11 cellular contexts compared by ENCODE assay signal in the genomic region with DNA sequence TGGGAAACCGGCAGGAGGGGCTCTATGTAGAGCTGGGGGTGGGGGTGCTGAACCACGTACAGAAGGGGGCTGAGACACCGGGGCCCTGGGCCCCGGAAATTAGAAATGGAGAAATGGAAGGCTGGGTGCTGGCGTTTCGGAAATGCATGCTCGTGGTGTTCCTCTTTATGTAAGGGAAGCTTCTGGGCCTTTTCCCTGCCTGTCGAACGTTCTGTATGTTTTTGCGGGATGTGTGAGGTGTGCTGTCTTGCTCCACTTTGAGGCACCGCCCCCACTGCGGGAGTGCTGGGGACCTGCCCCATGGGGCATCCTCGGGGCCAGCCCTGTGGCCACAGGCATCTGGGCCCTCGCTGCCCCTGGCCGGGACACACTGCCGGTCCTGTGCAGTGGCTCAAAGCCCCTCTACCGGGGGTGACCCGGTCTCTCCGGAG. TPM values are rescaled to one million over a fixed set of nuclear protein-coding genes. Genes with fewer than 3 reads are reported as not detected.
DNase-seq lines count a peak whose midpoint lies in the region; ATAC-seq and TF ChIP-seq lines count a peak whose summit lies in the region.
"Had no signal": no experiment of that assay in that cellular context is flagged by ENCODE, and none has a peak within 500 bp of the region (broad histone marks: within the 10 kb centered on the region; RNA-seq: fewer than 3 reads in every experiment).

No MANE protein-coding gene starts in this region.

- ATAC-seq in activated B cell treated with CpG ODN at 0.5 μM for 24 hours (ENCODE audit: low read depth) = peak; percentile 40
- no peak for ATAC-seq in stimulated activated memory B cell treated with anti-CD40 and anti-IgM and Interleukin-4, amounts not matched to agents 10 μg/mL and 1 μg/mL and 100 μg/mL, for 72 hours

- H3K4me1 Mint-ChIP-seq in activated B cell treated with CpG ODN at 0.5 μM for 24 hours = peaks cover 31% of the 10 kb centered on the region
- peaks cover 36% of the 10 kb centered on the region for H3K4me1 Mint-ChIP-seq in stimulated activated memory B cell treated with anti-CD40 and anti-IgM and Interleukin-4, amounts not matched to agents 10 μg/mL and 1 μg/mL and 100 μg/mL, for 72 hours

- H3K27me3 Mint-ChIP-seq in activated B cell treated with CpG ODN at 0.5 μM for 24 hours = peaks cover 18% of the 10 kb centered on the region
- peaks cover 83% of the 10 kb centered on the region for H3K27me3 Mint-ChIP-seq in stimulated activated memory B cell treated with anti-CD40 and anti-IgM and Interleukin-4, amounts not matched to agents 10 μg/mL and 1 μg/mL and 100 μg/mL, for 72 hours

- peaks cover 4% of the 10 kb centered on the region for H3K9me3 ChIP-seq in iPS-18c (ENCODE audit: control insufficient read depth, insufficient read depth, low read length)

- peak overlapping the region; percentile 10 for H3K4me3 ChIP-seq in iPS-18c (ENCODE audit: insufficient read depth, low read depth, low read length)

- no peak overlapping the region for H3K27ac Mint-ChIP-seq in activated B cell treated with CpG ODN at 0.5 μM for 24 hours
- peak overlapping the region; percentile 46 for H3K27ac Mint-ChIP-seq in stimulated activated memory B cell treated with anti-CD40 and anti-IgM and Interleukin-4, amounts not matched to agents 10 μg/mL and 1 μg/mL and 100 μg/mL, for 72 hours
- H3K27ac Mint-ChIP-seq: activated CD8-positive, alpha-beta T cell treated with anti-CD3 and anti-CD28 coated beads for 36 hours had no signal

- POLR2A ChIA-PET in activated B cell treated with CpG ODN at 0.5 μM for 24 hours (lab: Charles Lee) = no interaction called here

- H3K4me3 Mint-ChIP-seq in activated B cell treated with CpG ODN at 0.5 μM for 24 hours = peak overlapping the region; percentile 66
- H3K4me3 Mint-ChIP-seq in stimulated activated memory B cell treated with anti-CD40 and anti-IgM and Interleukin-4, amounts not matched to agents 10 μg/mL and 1 μg/mL and 100 μg/mL, for 72 hours = peak overlapping the region; percentile 41
- H3K4me3 Mint-ChIP-seq: activated CD8-positive, alpha-beta T cell treated with anti-CD3 and anti-CD28 coated beads for 36 hours had no signal

- DNase-seq in SIG-M5 treated with dmso at 0.1 percent for 504 hours (lab: John Stamatoyannopoulos, UW; ENCODE audit: unreplicated experiment) (peak; percentile 26), SIG-M5 (lab: John Stamatoyannopoulos, UW) (no peak), activated B cell treated with CpG ODN at 0.5 μM for 24 hours (no peak), cerebellar cortex (ENCODE audit: low spot score) (no peak), NCI-H1417 (lab: John Stamatoyannopoulos, UW) (no peak), C1 segment of cervical spinal cord (lab: John Stamatoyannopoulos, UW) (no peak)
- DNase-seq: DND-41, NCI-H82 had no signal

- intact Hi-C loops in activated B cell treated with CpG ODN at 0.5 μM for 24 hours (cut with micrococcal nuclease) = loop anchor here (2.0 kb wide), 2 partner anchors 39 to 71 kb away; no protein-coding TSS in a partner anchor

- no peaks in the 10 kb centered on the region for H3K9me3 Mint-ChIP-seq in activated B cell treated with CpG ODN at 0.5 μM for 24 hours
- H3K9me3 Mint-ChIP-seq in stimulated activated memory B cell treated with anti-CD40 and anti-IgM and Interleukin-4, amounts not matched to agents 10 μg/mL and 1 μg/mL and 100 μg/mL, for 72 hours = no peaks in the 10 kb centered on the region
- H3K9me3 Mint-ChIP-seq: activated CD8-positive, alpha-beta T cell treated with anti-CD3 and anti-CD28 coated beads for 36 hours had no signal

- no peak for TF ChIP-seq CTCF in activated B cell treated with CpG ODN at 0.5 μM for 24 hours (IDR thresholded peaks at IDR 0.05)

- CTCF ChIA-PET in activated B cell treated with CpG ODN at 0.5 μM for 24 hours (lab: Charles Lee) = no interaction called here

- no peaks in the 10 kb centered on the region for H3K36me3 Mint-ChIP-seq in activated B cell treated with CpG ODN at 0.5 μM for 24 hours (ENCODE audit: low read depth)
- no peaks in the 10 kb centered on the region for H3K36me3 Mint-ChIP-seq in stimulated activated memory B cell treated with anti-CD40 and anti-IgM and Interleukin-4, amounts not matched to agents 10 μg/mL and 1 μg/mL and 100 μg/mL, for 72 hours

RNA-seq across cellular contexts. Expression of a gene that starts 1.7 kb away (rescaled TPM):
- total RNA-seq in activated B cell treated with CpG ODN at 0.5 μM for 24 hours = 0.13 TPM in 1 of 2 replicates, not detected in the other

RNA-seq across cellular contexts. Expression of a gene that starts 5.9 kb away (rescaled TPM):
- total RNA-seq in activated B cell treated with CpG ODN at 0.5 μM for 24 hours = not detected in 2 replicates
- total RNA-seq: activated CD8-positive, alpha-beta T cell treated with anti-CD3 and anti-CD28 coated beads for 36 hours had no signal

RNA-seq across cellular contexts. Expression of a gene that starts 40.8 kb away (rescaled TPM):
- total RNA-seq in activated B cell treated with CpG ODN at 0.5 μM for 24 hours = 137 and 152 TPM in 2 replicates
